ENCODE assay signal across 22 cellular contexts in genomic region chrX:96474357-96475125, GRCh38.
DNase-seq lines count a peak whose midpoint lies in the region; ATAC-seq and TF ChIP-seq lines count a peak whose summit lies in the region.
"Had no signal": no experiment of that assay in that cellular context is flagged by ENCODE, and none has a peak within 500 bp of the region (broad histone marks: within the 10 kb centered on the region; RNA-seq: fewer than 3 reads in every experiment).

No MANE protein-coding gene starts in this region.

- H3K4me3 ChIP-seq in MG63, result no peak overlapping the region
- H3K4me3 ChIP-seq in sigmoid colon, result no peak overlapping the region
- H3K4me3 ChIP-seq: psoas muscle had no signal

- no peak for TF ChIP-seq CTCF in sigmoid colon (IDR thresholded peaks at IDR 0.05)

- ATAC-seq in esophagus mucosa (peak; percentile 81), GM18909 (IDR thresholded peaks at IDR 0.05; ENCODE audit: poor library complexity, unreplicated experiment) (no peak)
- ATAC-seq: activated T-helper 17 cell treated with anti-CD3 and anti-CD28 coated beads, Interleukin-2, amount 50 U/mL, for 72 hours; psoas muscle; SK-N-SH treated with all-trans-retinoic acid at 6 μM for 48 hours; stimulated activated naive CD8-positive, alpha-beta T cell treated with anti-CD3 and anti-CD28 coated beads, Interleukin-15, Interleukin-2, amounts not matched to agents 100 U/mL and 50 U/mL, for 24 hours had no signal

- H3K9me3 ChIP-seq in MG63 (no peaks in the 10 kb centered on the region), sigmoid colon (no peaks in the 10 kb centered on the region)
- H3K9me3 ChIP-seq: psoas muscle had no signal

- TF ChIP-seq POLR2A in sigmoid colon (IDR thresholded peaks at IDR 0.05), result no peak

- H3K4me1 ChIP-seq in sigmoid colon, result no peaks in the 10 kb centered on the region
- H3K4me1 ChIP-seq: psoas muscle had no signal

- no peak for TF ChIP-seq EP300 in sigmoid colon (IDR thresholded peaks at IDR 0.05)

- DNase-seq in EH (ENCODE audit: low read depth) (peak; percentile 21), MG63 (peak; percentile 43), pulmonary artery endothelial cell (ENCODE audit: low read depth, low spot score) (peak; percentile 15), posterior vena cava (ENCODE audit: low spot score) (no peak), sigmoid colon (no peak)
- no peak for DNase-seq in activated CD4-positive, alpha-beta T cell treated with anti-CD3 and anti-CD28 coated beads, Interleukin-2, amount 50 U/mL, for 1 hour
- DNase-seq: activated CD4-positive, alpha-beta T cell treated with anti-CD3 and anti-CD28 coated beads, Interleukin-2, amount 10 ng/mL, durations not matched to agents 7 days and 5 days; activated naive CD8-positive, alpha-beta T cell treated with anti-CD3 and anti-CD28 coated beads, Interleukin-2, amount 10 ng/mL, durations not matched to agents 7 days and 5 days; CD4-positive, alpha-beta T cell; cortex of kidney; DMS 273 treated with DMSO at 0.1 percent for 48 hours; hypothalamus; NCI-H1436; NCI-H2171; NCI-H526 treated with DMSO at 0.1 percent for 48 hours; psoas muscle; stimulated activated CD4-positive, alpha-beta T cell treated with anti-CD3 and anti-CD28 coated beads, Interleukin-4, amount 100 ng/mL, for 4 hours; stimulated activated naive CD8-positive, alpha-beta T cell treated with anti-CD3 and anti-CD28 coated beads, Interleukin-15, Interleukin-2, amounts not matched to agents 100 U/mL and 50 U/mL, for 24 hours had no signal

- no peak overlapping the region for H3K27ac ChIP-seq in sigmoid colon
- H3K27ac ChIP-seq: psoas muscle had no signal

- intact Hi-C loops in posterior vena cava (cut with DNase I) (no loop called here), sigmoid colon (cut with DNase I) (no loop called here)

- no peaks in the 10 kb centered on the region for H3K27me3 ChIP-seq in MG63
- no peaks in the 10 kb centered on the region for H3K27me3 ChIP-seq in sigmoid colon

- WGBS in sigmoid colon, 2 donors, result 19 to 63% methylated on average over 5 of the region's 5 CpGs

- H3K36me3 ChIP-seq in MG63 (no peaks in the 10 kb centered on the region), sigmoid colon (no peaks in the 10 kb centered on the region)

Comparison
In these comparisons a context has a peak if more than half of its experiments do, and no peak if none do; other contexts are left out.
1. DNase-seq: peak in EH (single experiment), MG63 (single experiment) and pulmonary artery endothelial cell (single experiment); none in activated CD4-positive, alpha-beta T cell treated with anti-CD3 and anti-CD28 coated beads, Interleukin-2, amount 50 U/mL, for 1 hour (single experiment), posterior vena cava (single experiment) and sigmoid colon (single experiment).